8 cellular contexts compared by ENCODE assay signal in the genomic region with DNA sequence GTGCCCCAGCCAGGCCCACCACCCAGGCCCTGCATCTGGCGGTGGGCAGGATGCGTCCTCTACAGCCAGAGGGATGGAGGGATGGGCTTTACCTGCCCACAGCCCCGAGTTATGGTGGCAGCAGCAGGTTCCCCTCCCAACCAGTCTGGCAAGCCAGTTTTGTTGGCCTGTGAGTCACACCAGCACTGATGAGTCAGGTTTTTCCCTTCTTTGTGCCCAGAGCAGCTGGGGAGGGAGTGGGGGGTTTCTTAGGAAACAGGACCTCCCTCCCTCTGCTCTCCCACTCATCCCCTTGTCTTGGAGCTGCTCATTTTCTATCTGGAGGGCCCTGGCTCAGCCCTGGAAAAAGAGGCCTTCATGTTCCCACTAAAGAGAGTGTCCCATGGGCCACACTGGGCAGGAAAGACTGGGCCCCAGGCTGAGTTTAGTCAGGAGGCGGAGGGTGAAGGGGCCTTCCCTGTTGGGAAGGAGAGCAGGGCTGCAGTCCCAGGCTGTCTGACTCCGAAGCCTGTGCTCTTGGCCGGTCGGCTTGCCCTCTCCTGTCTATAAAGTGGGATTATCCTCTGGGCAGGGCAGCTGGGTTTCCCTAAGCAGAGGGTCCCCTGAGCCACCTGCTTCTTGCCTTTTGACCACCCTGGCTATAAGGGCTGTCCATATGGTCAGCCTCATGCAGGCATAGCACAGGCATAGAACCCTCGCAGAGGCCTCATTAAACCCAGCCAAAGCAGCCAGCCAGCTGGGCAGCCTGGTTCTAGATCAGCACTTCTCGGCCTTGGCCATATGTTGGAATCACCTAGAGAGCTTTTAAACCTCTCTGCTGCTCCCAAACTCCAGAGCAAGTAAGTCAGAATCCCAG.
A peak's percentile ranks its signal among the peaks of the same experiment; 100 is the strongest.
DNase-seq lines count a peak whose midpoint lies in the region; ATAC-seq and TF ChIP-seq lines count a peak whose summit lies in the region.

No MANE protein-coding gene starts in this region.

- peak; percentile 85 for DNase-seq in GM03348 (ENCODE audit: low spot score)
- peak; percentile 94 for DNase-seq in RKO (ENCODE audit: low spot score)
- DNase-seq in brain microvascular endothelial cell, result peak; percentile 90
- DNase-seq in islet precursor cell, result peak; percentile 99
- DNase-seq in stimulated activated CD4-positive, alpha-beta T cell treated with anti-CD3 and anti-CD28 coated beads, Interleukin-12 subunit alpha, Interleukin-12 subunit beta, amount 100 ng/mL, for 4 hours, result peak; percentile 41
- no peak for DNase-seq in HAP-1 (ENCODE audit: low spot score in 2 of 2)

- H3K27me3 ChIP-seq in brain microvascular endothelial cell (replicated peaks), result no peaks in the 10 kb centered on the region
- no peaks in the 10 kb centered on the region for H3K27me3 ChIP-seq in HAP-1 (ENCODE audit: low read depth)

- H3K9me3 ChIP-seq in HAP-1, result no peaks in the 10 kb centered on the region

- no peak overlapping the region for H3K4me3 ChIP-seq in brain microvascular endothelial cell (ENCODE audit: low read depth, low read length)
- no peak overlapping the region for H3K4me3 ChIP-seq in HAP-1

- in situ Hi-C loops in brain microvascular endothelial cell (cut with HindIII; ENCODE audit: low pct_ligation_motif_present, low sequenced_read_pairs) (no loop called here), HAP-1 (cut with MboI; ENCODE audit: low sequenced_read_pairs) (no loop called here)

- H3K36me3 ChIP-seq in brain microvascular endothelial cell (replicated peaks) (no peaks in the 10 kb centered on the region), HAP-1 (replicated peaks) (no peaks in the 10 kb centered on the region)

- H3K27ac ChIP-seq in brain microvascular endothelial cell, result peak overlapping the region; percentile 97

- no peak for ATAC-seq in HG02759 (IDR thresholded peaks at IDR 0.05; ENCODE audit: unreplicated experiment)
- no peak for ATAC-seq in GM19351 (IDR thresholded peaks at IDR 0.05; ENCODE audit: unreplicated experiment)

- TF ChIP-seq CTCF in brain microvascular endothelial cell (IDR thresholded peaks at IDR 0.05; ENCODE audit: low read depth, low read length, missing control alignments), result no peak

- no peaks in the 10 kb centered on the region for H3K4me1 ChIP-seq in HAP-1

Comparison
In these comparisons a context has a peak if more than half of its experiments do, and no peak if none do; other contexts are left out.
1. DNase-seq: peak in GM03348 (single experiment), RKO (single experiment), brain microvascular endothelial cell (single experiment), islet precursor cell (single experiment) and stimulated activated CD4-positive, alpha-beta T cell treated with anti-CD3 and anti-CD28 coated beads, Interleukin-12 subunit alpha, Interleukin-12 subunit beta, amount 100 ng/mL, for 4 hours (single experiment); none in HAP-1 (0 of 2).